Comparison of ENCODE assay signal across 13 cellular contexts in the genomic region with DNA sequence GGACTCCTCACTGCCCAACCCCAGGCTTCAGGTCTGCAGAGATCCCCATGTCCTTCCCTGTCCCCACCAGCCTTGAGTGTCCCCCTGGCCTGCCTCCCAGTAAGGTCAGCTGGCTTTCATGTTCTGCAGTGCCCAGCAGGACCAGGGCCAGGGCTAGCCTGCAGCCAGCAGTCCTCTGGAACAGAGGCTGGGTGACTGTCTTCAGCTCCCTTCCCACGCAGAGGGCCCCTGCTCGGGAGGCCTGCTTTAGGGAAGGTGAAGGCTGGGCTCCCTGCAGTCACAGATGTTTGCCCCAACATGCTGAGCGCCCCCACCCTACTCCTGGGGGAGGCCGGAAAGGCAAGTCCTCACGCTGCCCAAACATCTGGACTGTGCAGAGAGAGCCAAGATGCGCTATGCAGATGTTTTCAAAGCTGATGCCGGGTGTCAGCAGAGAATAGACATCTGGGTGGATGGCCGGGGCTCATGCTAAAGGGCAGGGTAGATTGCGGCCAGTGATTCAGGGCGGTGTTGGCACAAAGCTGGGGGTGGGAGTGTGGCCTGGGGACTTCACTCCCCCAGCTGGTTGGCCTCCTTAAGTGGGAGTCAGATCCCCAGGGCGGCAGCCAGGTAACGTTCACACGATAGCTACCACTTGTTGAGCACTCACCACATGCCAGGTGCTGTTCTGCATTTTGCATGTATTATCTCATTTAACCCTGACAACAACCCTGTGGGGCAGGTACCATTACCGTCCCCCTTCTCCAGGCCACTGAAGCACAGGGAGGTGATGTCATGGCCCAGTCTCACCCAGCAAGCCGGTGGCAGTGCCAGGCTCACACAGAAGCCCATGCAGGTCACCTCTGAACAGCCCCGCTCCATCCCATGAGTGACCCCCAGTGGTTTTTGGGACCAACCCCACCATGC.
DNase-seq lines count a peak whose midpoint lies in the region; TF ChIP-seq lines count a peak whose summit lies in the region.
"Had no signal": no experiment of that assay in that cellular context is flagged by ENCODE, and none has a peak within 500 bp of the region (broad histone marks: within the 10 kb centered on the region; RNA-seq: fewer than 3 reads in every experiment).

No MANE protein-coding gene starts in this region.

- no peaks in the 10 kb centered on the region for H3K27me3 Mint-ChIP-seq in MCF 10A (ENCODE audit: insufficient read depth, unreplicated experiment)
- no peaks in the 10 kb centered on the region for H3K27me3 Mint-ChIP-seq in nephron (ENCODE audit: low read depth)
- peaks cover 13% of the 10 kb centered on the region for H3K27me3 Mint-ChIP-seq in activated T-helper 2 cell treated with anti-CD3 and anti-CD28 coated beads, Interferon-gamma antibody, Interleukin-2, Interleukin-4, amounts not matched to agents 10 μg/mL and 5 μg/mL and 100 μg/mL, durations not matched to agents 14 hours and 24 hours and 36 hours (ENCODE audit: low read depth)

- CTCF ChIA-PET in mammary epithelial cell (lab: Charles Lee; ENCODE audit: low non-redundant PET) (no interaction called here), MCF 10A (lab: Yijun Ruan, JAX) (no interaction called here)

- H3K9ac ChIP-seq in mammary epithelial cell (ENCODE audit: insufficient read depth, low read length): no peak overlapping the region
- H3K9ac ChIP-seq: neural progenitor cell had no signal

- H3K36me3 ChIP-seq in mammary epithelial cell (ENCODE audit: insufficient read depth, low read length): no peaks in the 10 kb centered on the region
- no peaks in the 10 kb centered on the region for H3K36me3 ChIP-seq in transverse colon
- H3K36me3 ChIP-seq: neural progenitor cell had no signal

- H3K27ac Mint-ChIP-seq in MCF 10A (ENCODE audit: low read depth, unreplicated experiment) (no peak overlapping the region), nephron (peak overlapping the region; percentile 33 to 91 (median 83))
- no peak overlapping the region for H3K27ac Mint-ChIP-seq in activated T-helper 2 cell treated with anti-CD3 and anti-CD28 coated beads, Interferon-gamma antibody, Interleukin-2, Interleukin-4, amounts not matched to agents 10 μg/mL and 5 μg/mL and 100 μg/mL, durations not matched to agents 14 hours and 24 hours and 36 hours
- H3K27ac Mint-ChIP-seq: activated B cell treated with CpG ODN at 0.5 μM for 24 hours, neural progenitor cell had no signal

- H4K20me1 ChIP-seq in mammary epithelial cell (ENCODE audit: insufficient read depth, low read length): no peaks in the 10 kb centered on the region

- 30% methylated on average over 12 of the region's 16 CpGs for WGBS in mammary epithelial cell (ENCODE audit: low coverage, missing lambda C conversion rate)
- WGBS in transverse colon (ENCODE audit: low coverage in 1 of 2), 2 donors: 60% methylated on average over 14 of the region's 16 CpGs; no CpG with 5 or more reads in 1 of the 2 donors

- H3K4me3 ChIP-seq in mammary epithelial cell (replicated peaks in 1 of 3; ENCODE audit: insufficient read depth in 1 of 3, low read depth in 2 of 3, low read length in 3 of 3): no peak overlapping the region
- no peak overlapping the region for H3K4me3 ChIP-seq in foreskin fibroblast (ENCODE audit: low read depth in 1 of 2, low read length in 2 of 2)
- no peak overlapping the region for H3K4me3 ChIP-seq in transverse colon
- H3K4me3 ChIP-seq: neural progenitor cell, SK-N-MC had no signal

- peak overlapping the region; percentile 40 for H3K4me2 ChIP-seq in mammary epithelial cell (ENCODE audit: insufficient read depth, low read depth, low read length)
- H3K4me2 ChIP-seq: neural progenitor cell had no signal

- BruUV-seq in mammary epithelial cell (replicated peaks; lab: Mats Ljungman, UMichigan) (no TSS peak), MCF 10A (replicated peaks; lab: Mats Ljungman, UMichigan) (no TSS peak)

- TF ChIP-seq CTCF in mammary epithelial cell (conservative IDR thresholded peaks at IDR 0.05 in 1 of 2, IDR thresholded peaks at IDR 0.05 in 1 of 2; ENCODE audit: extremely low read depth in 1 of 2, insufficient read depth in 1 of 2, low read depth in 1 of 2, low read length in 2 of 2): no peak
- no peak for TF ChIP-seq CTCF in MCF 10A (IDR thresholded peaks at IDR 0.05; ENCODE audit: unreplicated experiment)
- TF ChIP-seq CTCF in foreskin fibroblast (IDR thresholded peaks at IDR 0.05; ENCODE audit: low read depth, low read length): no peak
- TF ChIP-seq CTCF in nephron (IDR thresholded peaks at IDR 0.05; ENCODE audit: unreplicated experiment in 3 of 3): no peak
- no peak for TF ChIP-seq CTCF in transverse colon (IDR thresholded peaks at IDR 0.05)

- no peak for TF ChIP-seq EP300 in transverse colon (IDR thresholded peaks at IDR 0.05; ENCODE audit: low read depth)

- intact Hi-C loops in mammary epithelial cell (cut with micrococcal nuclease) (no loop called here), MCF 10A (cut with micrococcal nuclease) (no loop called here), transverse colon (cut with DNase I; ENCODE audit: low total_unique reads) (no loop called here)
- intact Hi-C loops in activated T-helper 2 cell treated with anti-CD3 and anti-CD28 coated beads, Interferon-gamma antibody, Interleukin-2, Interleukin-4, amounts not matched to agents 10 μg/mL and 5 μg/mL and 100 μg/mL, durations not matched to agents 14 hours and 24 hours and 36 hours (cut with micrococcal nuclease): no loop called here

- H2AFZ ChIP-seq in mammary epithelial cell (ENCODE audit: low read depth, low read length): peak overlapping the region; percentile 45
- H2AFZ ChIP-seq: neural progenitor cell had no signal

- H3K27ac ChIP-seq in mammary epithelial cell (ENCODE audit: insufficient read depth, low read depth, low read length) (no peak overlapping the region), transverse colon (peak overlapping the region in 1 of 4 donors; percentile 29)
- H3K27ac ChIP-seq: neural progenitor cell, SK-N-MC had no signal

- H3K79me2 ChIP-seq in mammary epithelial cell (ENCODE audit: insufficient read depth, low read length): no peaks in the 10 kb centered on the region

- no peaks in the 10 kb centered on the region for H3K27me3 ChIP-seq in mammary epithelial cell (ENCODE audit: insufficient read depth, low read length)
- H3K27me3 ChIP-seq in transverse colon: no peaks in the 10 kb centered on the region
- H3K27me3 ChIP-seq: neural progenitor cell had no signal

- no peak for TF ChIP-seq POLR2A in transverse colon (IDR thresholded peaks at IDR 0.05)

- H3K9me3 Mint-ChIP-seq in MCF 10A (ENCODE audit: unreplicated experiment) (no peaks in the 10 kb centered on the region), nephron (no peaks in the 10 kb centered on the region)
- H3K9me3 Mint-ChIP-seq in activated T-helper 2 cell treated with anti-CD3 and anti-CD28 coated beads, Interferon-gamma antibody, Interleukin-2, Interleukin-4, amounts not matched to agents 10 μg/mL and 5 μg/mL and 100 μg/mL, durations not matched to agents 14 hours and 24 hours and 36 hours: no peaks in the 10 kb centered on the region
- H3K9me3 Mint-ChIP-seq: activated B cell treated with CpG ODN at 0.5 μM for 24 hours, neural progenitor cell had no signal

- H3K9me3 ChIP-seq in mammary epithelial cell (replicated peaks; ENCODE audit: insufficient read depth, low read length) (no peaks in the 10 kb centered on the region), transverse colon (no peaks in the 10 kb centered on the region)

- H3K4me1 ChIP-seq in mammary epithelial cell (ENCODE audit: insufficient read depth, low read length) (peaks cover 57% of the 10 kb centered on the region), transverse colon (peaks cover 0 to 8% (median 2%) of the 10 kb centered on the region in 4 donors)

- in situ Hi-C loops in mammary epithelial cell (cut with MboI; ENCODE audit: low sequenced_read_pairs in 2 of 2): no loop called here
- in situ Hi-C loops in transverse colon (cut with MboI; ENCODE audit: low pct_ligation_motif_present in 1 of 4, low pct_unique_long_range_greater_than_20kb in 1 of 4, low sequenced_read_pairs in 3 of 4): no loop called here
- in situ Hi-C loops in KBM-7 (cut with MboI; ENCODE audit: low pct_unique_long_range_greater_than_20kb, low sequenced_read_pairs): no loop called here

- H3K4me1 Mint-ChIP-seq in MCF 10A (ENCODE audit: insufficient read depth, unreplicated experiment) (peaks cover 12% of the 10 kb centered on the region), nephron (peaks cover 46% of the 10 kb centered on the region)
- peaks cover 23% of the 10 kb centered on the region for H3K4me1 Mint-ChIP-seq in activated T-helper 2 cell treated with anti-CD3 and anti-CD28 coated beads, Interferon-gamma antibody, Interleukin-2, Interleukin-4, amounts not matched to agents 10 μg/mL and 5 μg/mL and 100 μg/mL, durations not matched to agents 14 hours and 24 hours and 36 hours (ENCODE audit: low read depth)
- H3K4me1 Mint-ChIP-seq: activated B cell treated with CpG ODN at 0.5 μM for 24 hours had no signal

- POLR2A ChIA-PET in MCF 10A (lab: Yijun Ruan, JAX): no interaction called here

- no peak overlapping the region for H3K4me3 Mint-ChIP-seq in MCF 10A (ENCODE audit: unreplicated experiment)
- peak overlapping the region in 2 of 3 experiments; percentile 14 to 60 for H3K4me3 Mint-ChIP-seq in nephron
- no peak overlapping the region for H3K4me3 Mint-ChIP-seq in activated T-helper 2 cell treated with anti-CD3 and anti-CD28 coated beads, Interferon-gamma antibody, Interleukin-2, Interleukin-4, amounts not matched to agents 10 μg/mL and 5 μg/mL and 100 μg/mL, durations not matched to agents 14 hours and 24 hours and 36 hours (ENCODE audit: low read depth)
- H3K4me3 Mint-ChIP-seq: activated B cell treated with CpG ODN at 0.5 μM for 24 hours, neural progenitor cell had no signal

- dilution Hi-C loops in mammary epithelial cell (cut with HindIII; ENCODE audit: low sequenced_read_pairs): no loop called here

- H3K36me3 Mint-ChIP-seq in MCF 10A (ENCODE audit: insufficient read depth, unreplicated experiment) (no peaks in the 10 kb centered on the region), nephron (ENCODE audit: low read depth) (no peaks in the 10 kb centered on the region)
- H3K36me3 Mint-ChIP-seq in activated T-helper 2 cell treated with anti-CD3 and anti-CD28 coated beads, Interferon-gamma antibody, Interleukin-2, Interleukin-4, amounts not matched to agents 10 μg/mL and 5 μg/mL and 100 μg/mL, durations not matched to agents 14 hours and 24 hours and 36 hours (ENCODE audit: low read depth): no peaks in the 10 kb centered on the region
- H3K36me3 Mint-ChIP-seq: neural progenitor cell had no signal

- DNase-seq in mammary epithelial cell (peak; percentile 21), MCF 10A (ENCODE audit: unreplicated experiment) (no peak), foreskin fibroblast (peak; percentile 41 to 72), NCI-H2196 treated with DMSO at 0.1 percent for 48 hours (lab: John Stamatoyannopoulos, UW; ENCODE audit: unreplicated experiment) (no peak), transverse colon (no peak), KBM-7 (no peak)
- no peak for DNase-seq in activated T-helper 2 cell treated with anti-CD3 and anti-CD28 coated beads, Interferon-gamma antibody, Interleukin-2, Interleukin-4, amounts not matched to agents 10 μg/mL and 5 μg/mL and 100 μg/mL, durations not matched to agents 14 hours and 24 hours and 36 hours (ENCODE audit: low spot score)
- DNase-seq: activated B cell treated with CpG ODN at 0.5 μM for 24 hours; glutamatergic neuron; stimulated activated CD4-positive, alpha-beta T cell treated with anti-CD3 and anti-CD28 coated beads, Interleukin-12 subunit alpha, Interleukin-12 subunit beta, amount 100 ng/mL, for 4 hours had no signal

Comparison
In these comparisons a context has a peak if more than half of its experiments do, and no peak if none do; other contexts are left out.
1. DNase-seq: peak in mammary epithelial cell (single experiment) and foreskin fibroblast (2 of 2); none in MCF 10A (single experiment), NCI-H2196 treated with DMSO at 0.1 percent for 48 hours (single experiment), transverse colon (single experiment), KBM-7 (single experiment) and activated T-helper 2 cell treated with anti-CD3 and anti-CD28 coated beads, Interferon-gamma antibody, Interleukin-2, Interleukin-4, amounts not matched to agents 10 μg/mL and 5 μg/mL and 100 μg/mL, durations not matched to agents 14 hours and 24 hours and 36 hours (single experiment).
2. H3K27ac Mint-ChIP-seq: peak in nephron (3 of 3); none in MCF 10A (single experiment) and activated T-helper 2 cell treated with anti-CD3 and anti-CD28 coated beads, Interferon-gamma antibody, Interleukin-2, Interleukin-4, amounts not matched to agents 10 μg/mL and 5 μg/mL and 100 μg/mL, durations not matched to agents 14 hours and 24 hours and 36 hours (single experiment).
3. H3K4me3 Mint-ChIP-seq: peak in nephron (2 of 3); none in MCF 10A (single experiment) and activated T-helper 2 cell treated with anti-CD3 and anti-CD28 coated beads, Interferon-gamma antibody, Interleukin-2, Interleukin-4, amounts not matched to agents 10 μg/mL and 5 μg/mL and 100 μg/mL, durations not matched to agents 14 hours and 24 hours and 36 hours (single experiment).